Comparison of ENCODE assay signal across 1 cellular context in the genomic region with DNA sequence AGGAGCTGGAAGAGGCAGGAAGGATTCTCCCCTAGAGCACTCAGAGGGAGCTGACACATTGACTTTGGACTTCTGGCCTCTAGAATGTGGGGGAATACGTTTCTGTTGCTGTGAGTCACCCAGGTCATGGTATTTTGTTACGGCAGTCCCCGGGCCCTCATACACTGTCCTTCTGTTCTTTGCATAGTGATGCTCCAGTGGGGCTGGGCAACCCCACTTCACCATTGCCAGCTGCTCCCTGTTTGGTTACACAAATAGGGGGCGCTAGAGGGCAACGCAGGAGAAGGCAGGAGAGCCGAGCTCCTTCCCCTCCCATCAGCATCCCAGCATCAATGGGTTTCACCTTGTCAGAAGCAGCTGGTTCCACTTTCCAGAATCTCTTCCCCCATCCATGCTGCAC.
TF ChIP-seq lines count a peak whose summit lies in the region.

No MANE protein-coding gene starts in this region.

TF ChIP-seq in HCT116, 20 proteins besides CTCF, POLR2A, EP300 and RAD21 (continued from another document):
- no peak for TF ChIP-seq SIN3A (IDR thresholded peaks at IDR 0.05; ENCODE audit: low read depth)
- no peak for TF ChIP-seq CEBPB (IDR thresholded peaks at IDR 0.05; ENCODE audit: low read depth)
- TF ChIP-seq EZH2 (IDR thresholded peaks at IDR 0.05): no peak
- no peak for TF ChIP-seq ZNF274 (IDR thresholded peaks at IDR 0.05; ENCODE audit: low read depth, low read length)
- no peak for TF ChIP-seq SP1 (IDR thresholded peaks at IDR 0.05; ENCODE audit: low read depth)
- no peak for TF ChIP-seq FOSL1 (IDR thresholded peaks at IDR 0.05; ENCODE audit: low read depth)
- no peak for TF ChIP-seq EZH2phosphoT487 (IDR thresholded peaks at IDR 0.05; ENCODE audit: borderline replicate concordance)
- no peak for TF ChIP-seq CBX3 (IDR thresholded peaks at IDR 0.05; ENCODE audit: low read depth)
- TF ChIP-seq, protein P1, sequence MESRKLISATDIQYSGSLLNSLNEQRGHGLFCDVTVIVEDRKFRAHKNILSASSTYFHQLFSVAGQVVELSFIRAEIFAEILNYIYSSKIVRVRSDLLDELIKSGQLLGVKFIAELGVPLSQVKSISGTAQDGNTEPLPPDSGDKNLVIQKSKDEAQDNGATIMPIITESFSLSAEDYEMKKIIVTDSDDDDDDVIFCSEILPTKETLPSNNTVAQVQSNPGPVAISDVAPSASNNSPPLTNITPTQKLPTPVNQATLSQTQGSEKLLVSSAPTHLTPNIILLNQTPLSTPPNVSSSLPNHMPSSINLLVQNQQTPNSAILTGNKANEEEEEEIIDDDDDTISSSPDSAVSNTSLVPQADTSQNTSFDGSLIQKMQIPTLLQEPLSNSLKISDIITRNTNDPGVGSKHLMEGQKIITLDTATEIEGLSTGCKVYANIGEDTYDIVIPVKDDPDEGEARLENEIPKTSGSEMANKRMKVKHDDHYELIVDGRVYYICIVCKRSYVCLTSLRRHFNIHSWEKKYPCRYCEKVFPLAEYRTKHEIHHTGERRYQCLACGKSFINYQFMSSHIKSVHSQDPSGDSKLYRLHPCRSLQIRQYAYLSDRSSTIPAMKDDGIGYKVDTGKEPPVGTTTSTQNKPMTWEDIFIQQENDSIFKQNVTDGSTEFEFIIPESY (IDR thresholded peaks at IDR 0.05; ENCODE audit: extremely low read depth, insufficient replicate concordance, low read length): no peak
